8 cellular contexts compared by ENCODE assay signal in genomic region chr13:42969558-42970172, GRCh38. TPM values are rescaled to one million over a fixed set of nuclear protein-coding genes. Genes with fewer than 3 reads are reported as not detected.
DNase-seq lines count a peak whose midpoint lies in the region; ATAC-seq, FAIRE-seq and TF ChIP-seq lines count a peak whose summit lies in the region.

No MANE protein-coding gene starts in this region.

- H3K9me3 Mint-ChIP-seq in activated B cell treated with CpG ODN at 0.5 μM for 24 hours = no peaks in the 10 kb centered on the region

- H3K27ac ChIP-seq in AG04450 (ENCODE audit: low read depth, low read length) = no peak overlapping the region

- ATAC-seq in GM18867 (IDR thresholded peaks at IDR 0.05; ENCODE audit: unreplicated experiment) = peak; percentile 47
- peak; percentile 69 for ATAC-seq in activated B cell treated with CpG ODN at 0.5 μM for 24 hours (ENCODE audit: low read depth)
- no peak for ATAC-seq in HG03025 (IDR thresholded peaks at IDR 0.05; ENCODE audit: low FRiP score, unreplicated experiment)

- no peaks in the 10 kb centered on the region for H3K9me3 ChIP-seq in AG04450 (ENCODE audit: control insufficient read depth, insufficient read depth, low read length)

- peak; percentile 47 for FAIRE-seq in bronchial epithelial cell (lab: Jason Lieb, UNC)

- H3K4me3 ChIP-seq in AG04450 (ENCODE audit: low read depth, low read length) (no peak overlapping the region), bronchial epithelial cell (ENCODE audit: low read depth, low read length) (no peak overlapping the region)

- TF ChIP-seq CTCF in AG04450 (IDR thresholded peaks at IDR 0.05; ENCODE audit: low read depth, low read length) (peak; percentile 79), activated B cell treated with CpG ODN at 0.5 μM for 24 hours (IDR thresholded peaks at IDR 0.05) (no peak), bronchial epithelial cell (IDR thresholded peaks at IDR 0.05; ENCODE audit: insufficient read depth, low read length, severe bottlenecking) (peak; percentile 75)

- POLR2A ChIA-PET in AG04450 (lab: Yijun Ruan, JAX) (no interaction called here), activated B cell treated with CpG ODN at 0.5 μM for 24 hours (lab: Charles Lee) (interaction anchor here (0.8 to 1.6 kb wide), 2 partner anchors 22 to 78 kb away, joined by 3 to 6 read pairs; partner anchors contain the start of gene EPSTI1)

- H3K36me3 Mint-ChIP-seq in activated B cell treated with CpG ODN at 0.5 μM for 24 hours (ENCODE audit: low read depth) = peaks cover 35% of the 10 kb centered on the region

- H3K27me3 Mint-ChIP-seq in activated B cell treated with CpG ODN at 0.5 μM for 24 hours = no peaks in the 10 kb centered on the region

- H3K4me3 Mint-ChIP-seq in activated B cell treated with CpG ODN at 0.5 μM for 24 hours = peak overlapping the region; percentile 41

- CTCF ChIA-PET in AG04450 (lab: Charles Lee) (interaction anchor here (0.5 to 3.3 kb wide), 42 partner anchors 9 to 908 kb away, joined by 3 to 23 read pairs (median 3); partner anchors contain the start of genes DNAJC15 and EPSTI1), activated B cell treated with CpG ODN at 0.5 μM for 24 hours (lab: Charles Lee) (interaction anchor here (0.7 to 3.1 kb wide), 29 partner anchors 9 to 834 kb away, joined by 3 to 19 read pairs (median 4); partner anchors contain the start of genes DNAJC15 and EPSTI1)

- peaks cover 31% of the 10 kb centered on the region for H3K4me1 Mint-ChIP-seq in activated B cell treated with CpG ODN at 0.5 μM for 24 hours

- peak overlapping the region; percentile 46 for H3K27ac Mint-ChIP-seq in activated B cell treated with CpG ODN at 0.5 μM for 24 hours

- intact Hi-C loops in activated B cell treated with CpG ODN at 0.5 μM for 24 hours (cut with micrococcal nuclease) = loop anchor here (2.0 to 10.0 kb wide), 9 partner anchors 53 to 1465 kb away; partner anchors contain the start of gene DNAJC15

- DNase-seq in AG04450 (ENCODE audit: low read depth, low spot score) (no peak), NCI-H1092 treated with DMSO at 0.1 percent for 48 hours (lab: John Stamatoyannopoulos, UW) (peak; percentile 50), activated B cell treated with CpG ODN at 0.5 μM for 24 hours (peak; percentile 71), bronchial epithelial cell (ENCODE audit: low read depth) (peak; percentile 52), islet precursor cell (peak; percentile 85)
- peak; percentile 71 to 86 (median 78) for DNase-seq in stimulated activated CD4-positive, alpha-beta T cell treated with anti-CD3 and anti-CD28 coated beads, Interleukin-1b, Interleukin-23, amount 100 ng/mL, for 24 hours (ENCODE audit: low read depth in 4 of 4, low spot score in 1 of 4)

- H3K27me3 ChIP-seq in AG04450 (ENCODE audit: control insufficient read depth, insufficient read depth, low read length) = no peaks in the 10 kb centered on the region
- H3K27me3 ChIP-seq in bronchial epithelial cell (ENCODE audit: control insufficient read depth, insufficient read depth, low read length) = no peaks in the 10 kb centered on the region

- H3K36me3 ChIP-seq in bronchial epithelial cell (ENCODE audit: control insufficient read depth, insufficient read depth, low read length) = no peaks in the 10 kb centered on the region

RNA-seq across cellular contexts. Expression of gene EPSTI1, which starts 22.4 kb away (rescaled TPM):
- polyA plus RNA-seq in AG04450 (2011; rRNA removed) = 4.0 and 6.0 TPM in 2 replicates
- polyA minus RNA-seq in AG04450 (2011; rRNA and poly(A)+ RNA removed) = 1.7 and 2.2 TPM in 2 replicates
- total RNA-seq in activated B cell treated with CpG ODN at 0.5 μM for 24 hours = 30.6 and 32.8 TPM in 2 replicates
- total RNA-seq in bronchial epithelial cell = 0.53 and 1.2 TPM in 2 replicates

RNA-seq across cellular contexts. Expression of gene DNAJC15, which starts 53.7 kb away (rescaled TPM):
- 45.3 and 48.6 TPM in 2 replicates for polyA plus RNA-seq in AG04450 (2011; rRNA removed)
- 18.4 and 24.2 TPM in 2 replicates for polyA minus RNA-seq in AG04450 (2011; rRNA and poly(A)+ RNA removed)
- total RNA-seq in activated B cell treated with CpG ODN at 0.5 μM for 24 hours (19.1 and 19.3 TPM in 2 replicates), bronchial epithelial cell (4.2 and 18.4 TPM in 2 replicates)

Comparison
In these comparisons a context has a peak if more than half of its experiments do, and no peak if none do; other contexts are left out.
1. RNA of gene EPSTI1, which starts 22.4 kb away (total RNA-seq): 30.6 to 32.8 TPM in activated B cell treated with CpG ODN at 0.5 μM for 24 hours; 0.53 to 1.2 TPM in bronchial epithelial cell; every median in the first group is over 10 times any median in the second.